Comparison of ENCODE assay signal across 8 cellular contexts in the genomic region with DNA sequence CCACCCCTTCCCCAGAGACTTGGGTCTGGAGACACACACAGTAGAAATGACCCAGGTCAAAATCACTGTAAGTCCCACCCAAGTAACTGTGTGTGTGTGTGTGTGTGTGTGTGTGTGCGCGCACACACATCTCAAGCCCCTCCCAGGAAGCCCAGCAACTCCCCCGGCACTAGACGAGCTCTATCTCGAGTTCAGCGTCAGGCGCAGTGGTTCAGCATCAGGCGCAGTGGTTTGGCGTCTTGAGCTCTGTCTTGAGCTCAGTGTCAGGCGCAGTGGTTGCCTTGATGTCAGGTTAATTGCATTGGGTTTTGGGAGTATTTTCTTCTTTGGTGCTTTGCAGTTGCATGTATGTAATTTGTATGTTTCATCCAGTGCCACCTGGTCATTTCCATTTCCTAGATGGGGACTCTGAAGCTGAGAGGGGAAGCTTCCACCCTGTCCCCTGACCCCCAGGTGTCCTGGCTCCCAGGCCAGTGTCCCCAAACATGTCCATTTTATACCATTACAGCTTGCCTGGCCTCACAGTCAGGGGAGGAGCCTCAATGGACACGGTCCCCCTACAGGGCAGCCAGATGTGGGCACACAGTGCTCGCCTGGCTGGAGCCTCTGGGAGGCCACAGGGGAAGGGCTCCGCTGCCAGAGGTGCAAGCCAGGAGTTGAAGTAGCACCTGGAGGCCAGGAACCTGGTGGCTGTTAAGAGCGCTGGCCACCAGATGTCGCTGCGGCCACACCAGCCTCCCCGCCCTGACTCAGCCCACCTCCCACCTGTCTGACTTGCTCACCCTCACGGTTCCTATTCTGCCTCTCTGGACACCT.
DNase-seq lines count a peak whose midpoint lies in the region; ATAC-seq lines count a peak whose summit lies in the region.

No MANE protein-coding gene starts in this region.

- no peaks in the 10 kb centered on the region for H3K27me3 ChIP-seq in SJCRH30

- H3K36me3 ChIP-seq in SJCRH30: peaks cover 8% of the 10 kb centered on the region

- DNase-seq in DMS53 (lab: John Stamatoyannopoulos, UW) (peak; percentile 77), SJCRH30 (peak; percentile 63 to 75), iPS DF 19.7 (ENCODE audit: low read depth, low spot score) (peak; percentile 52)
- DNase-seq in Jurkat, Clone E6-1 (ENCODE audit: low read depth, low spot score): peak; percentile 78
- peak; percentile 65 for DNase-seq in activated naive CD4-positive, alpha-beta T cell treated with Interleukin-2 at 50 U/mL for 16 hours
- peak; percentile 50 to 54 for DNase-seq in stimulated activated CD4-positive, alpha-beta T cell treated with anti-CD3 and anti-CD28 coated beads, Interleukin-1b, Interleukin-23, amount 100 ng/mL, for 4 hours (ENCODE audit: low read depth in 2 of 2)

- H3K9me3 ChIP-seq in SJCRH30 (replicated peaks): no peaks in the 10 kb centered on the region

- no peak overlapping the region for H3K27ac ChIP-seq in SJCRH30

- no peak for ATAC-seq in GM21576 (IDR thresholded peaks at IDR 0.05; ENCODE audit: unreplicated experiment)
- ATAC-seq in HG02938 (IDR thresholded peaks at IDR 0.05; ENCODE audit: unreplicated experiment): no peak

- peak overlapping the region; percentile 3; the same call in 1 of the 2 replicates for H3K4me3 ChIP-seq in Jurkat, Clone E6-1 (ENCODE audit: low read length)
- H3K4me3 ChIP-seq in SJCRH30: no peak overlapping the region

- no peaks in the 10 kb centered on the region for H3K4me1 ChIP-seq in SJCRH30
